In genomic region chr2:112020561-112020960, GRCh38 we compare ENCODE assay signal across 18 cellular contexts. TPM values are rescaled to one million over a fixed set of nuclear protein-coding genes. Genes with fewer than 3 reads are reported as not detected.
DNase-seq lines count a peak whose midpoint lies in the region; ATAC-seq and TF ChIP-seq lines count a peak whose summit lies in the region.
"Had no signal": no experiment of that assay in that cellular context is flagged by ENCODE, and none has a peak within 500 bp of the region (broad histone marks: within the 10 kb centered on the region; RNA-seq: fewer than 3 reads in every experiment).

No MANE protein-coding gene starts in this region.

- no peaks in the 10 kb centered on the region for H3K79me1 ChIP-seq in H9 (ENCODE audit: insufficient read depth, low read depth, low read length, poor library complexity, severe bottlenecking)

- no peak overlapping the region for H3K56ac ChIP-seq in H9 (ENCODE audit: insufficient read length, low read depth, low read length)

- DNase-seq in A673 (ENCODE audit: low spot score) = no peak
- peak; percentile 63 for DNase-seq in H9
- no peak for DNase-seq in WERI-Rb-1
- peak in 1 of 2 donors; percentile 6 for DNase-seq in foreskin fibroblast
- no peak for DNase-seq in SIG-M5 (lab: John Stamatoyannopoulos, UW)
- DNase-seq in RPMI8226 = no peak
- no peak for DNase-seq in esophagus squamous epithelium (lab: John Stamatoyannopoulos, UW)
- DNase-seq: activated CD4-positive, alpha-beta T cell treated with anti-CD3 and anti-CD28 coated beads for 4 hours; activated T-cell treated with anti-CD3 and anti-CD28 coated beads, Interleukin-2, amount 50 U/mL, for 4 hours; DMS53; glutamatergic neuron; NCI-H1417; NCI-H510A had no signal

- H3K4me1 ChIP-seq in A673 (ENCODE audit: insufficient read depth, low read length, poor library complexity, severe bottlenecking) (no peaks in the 10 kb centered on the region), H9 (ENCODE audit: insufficient read depth, low read length) (peaks cover 5% of the 10 kb centered on the region; the same call in 1 of the 2 replicates), esophagus squamous epithelium (no peaks in the 10 kb centered on the region)
- H3K4me1 ChIP-seq: suprapubic skin had no signal

- no peak overlapping the region for H2BK20ac ChIP-seq in H9 (ENCODE audit: low read depth, low read length, poor library complexity, severe bottlenecking)

- H3K4me1 Mint-ChIP-seq in H9 = peaks cover 5 to 9% of the 10 kb centered on the region in 2 experiments

- H4K91ac ChIP-seq in H9 (ENCODE audit: insufficient read length, low read depth, low read length) = no peak overlapping the region

- no CpG with 5 or more reads among the region's 3 CpGs for WGBS in H9 (ENCODE audit: extremely low coverage, insufficient read length, low lambda C conversion rate)
- WGBS in esophagus squamous epithelium, 2 donors = 75 to 81% methylated on average over 3 of the region's 3 CpGs

- no peak overlapping the region for H3K23ac ChIP-seq in H9 (ENCODE audit: insufficient read length, low read depth, low read length)

- H3K14ac ChIP-seq in H9 (ENCODE audit: insufficient read depth, low read length) = no peak overlapping the region

- no peaks in the 10 kb centered on the region for H3K9me3 Mint-ChIP-seq in H9
- H3K9me3 Mint-ChIP-seq: activated T-cell treated with anti-CD3 and anti-CD28 coated beads, Interleukin-2, amount 50 U/mL, for 4 hours; T-helper 1 cell treated with Interleukin-12 subunit alpha and Interleukin-12 subunit beta and Interleukin-4 antibody, amounts not matched to agents 30 μg/mL and 1 μg/mL, for 36 hours had no signal

- no peak overlapping the region for H2BK120ac ChIP-seq in H9 (ENCODE audit: low read depth, low read length, poor library complexity, severe bottlenecking)

- TF ChIP-seq CTCF in A673 (conservative IDR thresholded peaks at IDR 0.05; ENCODE audit: low read depth, low read length) = 0 out of 2 replicates have a peak, but pooled peaks have one; percentile 22
- TF ChIP-seq CTCF in H9 (conservative IDR thresholded peaks at IDR 0.05) = peak; percentile 61
- peak; percentile 52 for TF ChIP-seq CTCF in WERI-Rb-1 (IDR thresholded peaks at IDR 0.05; ENCODE audit: low read depth, low read length)
- peak; percentile 12 for TF ChIP-seq CTCF in foreskin fibroblast (IDR thresholded peaks at IDR 0.05; ENCODE audit: low read depth, low read length)
- TF ChIP-seq CTCF in esophagus squamous epithelium (IDR thresholded peaks at IDR 0.05) = no peak

- no peak for TF ChIP-seq POLR2A in esophagus squamous epithelium (IDR thresholded peaks at IDR 0.05)

- H3K4me3 ChIP-seq in A673 (ENCODE audit: low read depth, low read length, poor library complexity, severe bottlenecking) (no peak overlapping the region), WERI-Rb-1 (ENCODE audit: low read depth, low read length) (no peak overlapping the region), foreskin fibroblast (ENCODE audit: low read depth in 1 of 2, low read length in 2 of 2) (no peak overlapping the region), esophagus squamous epithelium (no peak overlapping the region)
- H3K4me3 ChIP-seq: adrenal gland, GM12878, suprapubic skin had no signal

- no peaks in the 10 kb centered on the region for H3K27me3 Mint-ChIP-seq in H9 (ENCODE audit: low read depth)

- H3K27ac ChIP-seq in A673 (ENCODE audit: low read depth, low read length, poor library complexity, severe bottlenecking) = no peak overlapping the region
- H3K27ac ChIP-seq in H9 (ENCODE audit: insufficient read length, low read depth, low read length) = no peak overlapping the region
- H3K27ac ChIP-seq in WERI-Rb-1 = no peak overlapping the region
- no peak overlapping the region for H3K27ac ChIP-seq in esophagus squamous epithelium
- H3K27ac ChIP-seq: suprapubic skin had no signal

- H4K5ac ChIP-seq in H9 (ENCODE audit: insufficient read length, low read depth, low read length) = no peak overlapping the region

- no peak overlapping the region for H3K4me2 ChIP-seq in H9 (ENCODE audit: insufficient read depth, insufficient read length, low read length)

- no peak overlapping the region for H2AK5ac ChIP-seq in H9 (ENCODE audit: insufficient read length, low read length)

- no peak overlapping the region for H3K4me3 Mint-ChIP-seq in H9
- H3K4me3 Mint-ChIP-seq: activated T-cell treated with anti-CD3 and anti-CD28 coated beads, Interleukin-2, amount 50 U/mL, for 4 hours; T-helper 1 cell treated with Interleukin-12 subunit alpha and Interleukin-12 subunit beta and Interleukin-4 antibody, amounts not matched to agents 30 μg/mL and 1 μg/mL, for 36 hours had no signal

- H3K79me2 ChIP-seq in H9 (ENCODE audit: insufficient read depth, low read length) = no peaks in the 10 kb centered on the region

- H3K27ac Mint-ChIP-seq in H9 = no peak overlapping the region
- H3K27ac Mint-ChIP-seq: T-helper 1 cell treated with Interleukin-12 subunit alpha and Interleukin-12 subunit beta and Interleukin-4 antibody, amounts not matched to agents 30 μg/mL and 1 μg/mL, for 36 hours had no signal

- no peak overlapping the region for H4K8ac ChIP-seq in H9 (replicated peaks; ENCODE audit: insufficient read length, low read depth, low read length)

- no peak overlapping the region for H2AFZ ChIP-seq in H9 (ENCODE audit: low read length)

- H3K18ac ChIP-seq in H9 (ENCODE audit: insufficient read length, low read depth, low read length) = no peak overlapping the region

- ATAC-seq in GM18868 (IDR thresholded peaks at IDR 0.05; ENCODE audit: unreplicated experiment) = no peak
- ATAC-seq: activated T-cell treated with anti-CD3 and anti-CD28 coated beads, Interleukin-2, amount 50 U/mL, for 4 hours; GM12878 had no signal

- H3K23me2 ChIP-seq in H9 (ENCODE audit: insufficient read length, low read depth, low read length, poor library complexity, severe bottlenecking) = no peaks in the 10 kb centered on the region

- no peaks in the 10 kb centered on the region for H3K27me3 ChIP-seq in A673 (replicated peaks; ENCODE audit: insufficient read depth, low read depth, low read length, poor library complexity)
- H3K27me3 ChIP-seq in H9 (ENCODE audit: insufficient read depth, low read length) = no peaks in the 10 kb centered on the region
- no peaks in the 10 kb centered on the region for H3K27me3 ChIP-seq in WERI-Rb-1 (ENCODE audit: insufficient read depth, low read depth, severe bottlenecking)
- H3K27me3 ChIP-seq in esophagus squamous epithelium = no peaks in the 10 kb centered on the region
- H3K27me3 ChIP-seq: adrenal gland, suprapubic skin had no signal

- H2BK12ac ChIP-seq in H9 (ENCODE audit: insufficient read length, low read depth, low read length) = no peak overlapping the region

- no TSS peak for BruUV-seq in A673 (replicated peaks; lab: Mats Ljungman, UMichigan)

- no peak overlapping the region for H3K9ac ChIP-seq in H9 (ENCODE audit: extremely low read depth, insufficient read length, low read length)

- POLR2A ChIA-PET in A673 (lab: Charles Lee; ENCODE audit: low non-redundant PET) = no interaction called here

- H3K36me3 ChIP-seq in A673 (ENCODE audit: insufficient read depth, low read length, poor library complexity, severe bottlenecking) (no peaks in the 10 kb centered on the region), WERI-Rb-1 (no peaks in the 10 kb centered on the region), esophagus squamous epithelium (peaks cover 0 to 17% (median 0%) of the 10 kb centered on the region in 3 donors)

- no peak overlapping the region for H2BK15ac ChIP-seq in H9 (ENCODE audit: low read depth, low read length)

- no peaks in the 10 kb centered on the region for H4K20me1 ChIP-seq in H9 (ENCODE audit: control insufficient read depth, insufficient read depth, insufficient read length)

- H3K36me3 Mint-ChIP-seq in H9 (ENCODE audit: insufficient read depth in 1 of 3, low read depth in 3 of 3) = peaks cover 3 to 11% (median 5%) of the 10 kb centered on the region in 3 experiments; a peak in 5 of 7 replicates

- H3K4ac ChIP-seq in H9 (ENCODE audit: low read depth, low read length) = no peak overlapping the region

- CTCF ChIA-PET in A673 (lab: Charles Lee) = no interaction called here

- H3T11ph ChIP-seq in H9 (ENCODE audit: low read length) = no peak overlapping the region

- H3K9me3 ChIP-seq in A673 (ENCODE audit: low read depth, low read length, poor library complexity, severe bottlenecking) (no peaks in the 10 kb centered on the region), H9 (ENCODE audit: control insufficient read depth, low read depth, low read length) (no peaks in the 10 kb centered on the region), WERI-Rb-1 (ENCODE audit: severe bottlenecking) (no peaks in the 10 kb centered on the region), esophagus squamous epithelium (no peaks in the 10 kb centered on the region)
- H3K9me3 ChIP-seq: adrenal gland, suprapubic skin had no signal

- intact Hi-C loops in A673 (cut with micrococcal nuclease; ENCODE audit: unreplicated experiment) (no loop called here), esophagus squamous epithelium (cut with DNase I) (no loop called here)

- H2BK5ac ChIP-seq in H9 (ENCODE audit: insufficient read length, low read length) = no peak overlapping the region

RNA-seq across cellular contexts. Expression of gene TMEM87B, which starts 34.5 kb away (rescaled TPM):
- total RNA-seq in A673 (2021) = 16.9 and 21.8 TPM in 2 replicates
- total RNA-seq in H9 (2021) = 10.0 and 10.5 TPM in 2 replicates
- 10 to 100 TPM; 17.7 to 30.0 (median 23.6) TPM for total RNA-seq in esophagus squamous epithelium

Comparison
In these comparisons a context has a peak if more than half of its experiments do, and no peak if none do; other contexts are left out.
1. CTCF ChIP-seq: peak in A673 (single experiment), H9 (single experiment), WERI-Rb-1 (single experiment) and foreskin fibroblast (single experiment); none in esophagus squamous epithelium (0 of 6).